1 cellular context compared by ENCODE assay signal in the genomic region with DNA sequence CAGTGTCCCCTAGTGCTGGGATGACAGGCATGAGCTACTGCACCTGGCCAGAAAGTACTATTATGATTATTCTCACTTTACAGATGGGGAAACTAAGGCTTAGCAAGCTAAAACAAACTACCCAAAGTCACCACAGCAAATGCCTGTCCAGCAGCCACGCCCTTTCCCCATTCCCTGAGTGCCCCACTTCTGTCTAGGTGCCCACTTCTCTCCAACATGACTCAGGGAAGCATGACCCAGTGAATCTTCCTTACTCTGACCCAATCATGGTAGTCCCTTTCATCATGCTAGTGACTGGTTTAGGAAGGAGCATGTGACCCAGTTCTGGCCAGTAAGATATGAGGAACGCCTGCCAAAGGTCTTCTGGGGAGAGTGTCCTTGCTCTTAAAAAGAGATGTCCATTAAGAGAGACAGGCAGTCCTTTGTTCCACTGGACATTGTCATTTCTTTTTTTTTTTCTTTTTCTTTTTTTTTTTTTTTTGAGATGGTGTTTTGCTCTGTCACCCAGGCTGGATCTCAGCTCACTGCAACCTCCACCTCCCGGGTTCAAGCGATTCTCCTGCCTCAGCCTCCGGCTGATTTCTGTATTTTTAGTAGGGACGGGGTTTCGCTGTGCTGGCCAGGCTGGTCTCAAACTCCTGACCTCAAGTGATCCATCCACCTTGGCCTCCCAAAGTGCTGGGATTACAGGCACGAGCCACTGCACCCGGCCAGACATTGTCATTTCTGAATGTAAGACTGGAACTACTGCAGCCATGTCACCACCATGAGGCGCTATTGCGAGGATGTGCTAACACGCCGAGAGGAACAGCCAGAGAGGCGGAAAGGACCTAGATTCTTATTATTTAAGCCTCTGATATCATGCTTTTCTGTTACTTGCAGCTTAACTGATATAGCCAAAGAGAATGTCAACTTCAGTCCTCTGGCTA.
TF ChIP-seq lines count a peak whose summit lies in the region.

No MANE protein-coding gene starts in this region.

TF ChIP-seq in GM23338, 12 proteins besides CTCF, POLR2A, EP300 and RAD21 (continued from another document):
- TF ChIP-seq, protein P1, sequence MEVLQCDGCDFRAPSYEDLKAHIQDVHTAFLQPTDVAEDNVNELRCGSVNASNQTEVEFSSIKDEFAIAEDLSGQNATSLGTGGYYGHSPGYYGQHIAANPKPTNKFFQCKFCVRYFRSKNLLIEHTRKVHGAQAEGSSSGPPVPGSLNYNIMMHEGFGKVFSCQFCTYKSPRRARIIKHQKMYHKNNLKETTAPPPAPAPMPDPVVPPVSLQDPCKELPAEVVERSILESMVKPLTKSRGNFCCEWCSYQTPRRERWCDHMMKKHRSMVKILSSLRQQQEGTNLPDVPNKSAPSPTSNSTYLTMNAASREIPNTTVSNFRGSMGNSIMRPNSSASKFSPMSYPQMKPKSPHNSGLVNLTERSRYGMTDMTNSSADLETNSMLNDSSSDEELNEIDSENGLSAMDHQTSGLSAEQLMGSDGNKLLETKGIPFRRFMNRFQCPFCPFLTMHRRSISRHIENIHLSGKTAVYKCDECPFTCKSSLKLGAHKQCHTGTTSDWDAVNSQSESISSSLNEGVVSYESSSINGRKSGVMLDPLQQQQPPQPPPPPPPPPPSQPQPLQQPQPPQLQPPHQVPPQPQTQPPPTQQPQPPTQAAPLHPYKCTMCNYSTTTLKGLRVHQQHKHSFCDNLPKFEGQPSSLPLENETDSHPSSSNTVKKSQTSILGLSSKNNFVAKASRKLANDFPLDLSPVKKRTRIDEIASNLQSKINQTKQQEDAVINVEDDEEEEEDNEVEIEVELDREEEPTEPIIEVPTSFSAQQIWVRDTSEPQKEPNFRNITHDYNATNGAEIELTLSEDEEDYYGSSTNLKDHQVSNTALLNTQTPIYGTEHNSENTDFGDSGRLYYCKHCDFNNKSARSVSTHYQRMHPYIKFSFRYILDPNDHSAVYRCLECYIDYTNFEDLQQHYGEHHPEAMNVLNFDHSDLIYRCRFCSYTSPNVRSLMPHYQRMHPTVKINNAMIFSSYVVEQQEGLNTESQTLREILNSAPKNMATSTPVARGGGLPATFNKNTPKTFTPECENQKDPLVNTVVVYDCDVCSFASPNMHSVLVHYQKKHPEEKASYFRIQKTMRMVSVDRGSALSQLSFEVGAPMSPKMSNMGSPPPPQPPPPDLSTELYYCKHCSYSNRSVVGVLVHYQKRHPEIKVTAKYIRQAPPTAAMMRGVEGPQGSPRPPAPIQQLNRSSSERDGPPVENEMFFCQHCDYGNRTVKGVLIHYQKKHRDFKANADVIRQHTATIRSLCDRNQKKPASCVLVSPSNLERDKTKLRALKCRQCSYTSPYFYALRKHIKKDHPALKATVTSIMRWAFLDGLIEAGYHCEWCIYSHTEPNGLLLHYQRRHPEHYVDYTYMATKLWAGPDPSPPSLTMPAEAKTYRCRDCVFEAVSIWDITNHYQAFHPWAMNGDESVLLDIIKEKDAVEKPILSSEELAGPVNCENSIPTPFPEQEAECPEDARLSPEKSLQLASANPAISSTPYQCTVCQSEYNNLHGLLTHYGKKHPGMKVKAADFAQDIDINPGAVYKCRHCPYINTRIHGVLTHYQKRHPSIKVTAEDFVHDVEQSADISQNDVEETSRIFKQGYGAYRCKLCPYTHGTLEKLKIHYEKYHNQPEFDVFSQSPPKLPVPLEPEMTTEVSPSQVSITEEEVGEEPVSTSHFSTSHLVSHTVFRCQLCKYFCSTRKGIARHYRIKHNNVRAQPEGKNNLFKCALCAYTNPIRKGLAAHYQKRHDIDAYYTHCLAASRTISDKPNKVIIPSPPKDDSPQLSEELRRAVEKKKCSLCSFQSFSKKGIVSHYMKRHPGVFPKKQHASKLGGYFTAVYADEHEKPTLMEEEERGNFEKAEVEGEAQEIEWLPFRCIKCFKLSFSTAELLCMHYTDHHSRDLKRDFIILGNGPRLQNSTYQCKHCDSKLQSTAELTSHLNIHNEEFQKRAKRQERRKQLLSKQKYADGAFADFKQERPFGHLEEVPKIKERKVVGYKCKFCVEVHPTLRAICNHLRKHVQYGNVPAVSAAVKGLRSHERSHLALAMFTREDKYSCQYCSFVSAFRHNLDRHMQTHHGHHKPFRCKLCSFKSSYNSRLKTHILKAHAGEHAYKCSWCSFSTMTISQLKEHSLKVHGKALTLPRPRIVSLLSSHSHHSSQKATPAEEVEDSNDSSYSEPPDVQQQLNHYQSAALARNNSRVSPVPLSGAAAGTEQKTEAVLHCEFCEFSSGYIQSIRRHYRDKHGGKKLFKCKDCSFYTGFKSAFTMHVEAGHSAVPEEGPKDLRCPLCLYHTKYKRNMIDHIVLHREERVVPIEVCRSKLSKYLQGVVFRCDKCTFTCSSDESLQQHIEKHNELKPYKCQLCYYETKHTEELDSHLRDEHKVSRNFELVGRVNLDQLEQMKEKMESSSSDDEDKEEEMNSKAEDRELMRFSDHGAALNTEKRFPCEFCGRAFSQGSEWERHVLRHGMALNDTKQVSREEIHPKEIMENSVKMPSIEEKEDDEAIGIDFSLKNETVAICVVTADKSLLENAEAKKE (CRISPR knock-in tag; IDR thresholded peaks at IDR 0.05): no peak
- TF ChIP-seq ZNF114 (CRISPR knock-in tag; IDR thresholded peaks at IDR 0.05) (no peak), ZNF331 (CRISPR knock-in tag; IDR thresholded peaks at IDR 0.05; ENCODE audit: low read depth) (no peak), POLR2AphosphoS5 (IDR thresholded peaks at IDR 0.05; ENCODE audit: low read depth) (no peak), NANOG (IDR thresholded peaks at IDR 0.05; ENCODE audit: borderline replicate concordance) (no peak), CREB1 (CRISPR knock-in tag; IDR thresholded peaks at IDR 0.05; ENCODE audit: low read depth) (no peak), JUNB (IDR thresholded peaks at IDR 0.05; ENCODE audit: unreplicated experiment) (no peak), EZH2phosphoT487 (IDR thresholded peaks at IDR 0.05; ENCODE audit: unreplicated experiment) (no peak), EZH2 (IDR thresholded peaks at IDR 0.05; ENCODE audit: low read depth, unreplicated experiment) (no peak)
- TF ChIP-seq, protein P2, sequence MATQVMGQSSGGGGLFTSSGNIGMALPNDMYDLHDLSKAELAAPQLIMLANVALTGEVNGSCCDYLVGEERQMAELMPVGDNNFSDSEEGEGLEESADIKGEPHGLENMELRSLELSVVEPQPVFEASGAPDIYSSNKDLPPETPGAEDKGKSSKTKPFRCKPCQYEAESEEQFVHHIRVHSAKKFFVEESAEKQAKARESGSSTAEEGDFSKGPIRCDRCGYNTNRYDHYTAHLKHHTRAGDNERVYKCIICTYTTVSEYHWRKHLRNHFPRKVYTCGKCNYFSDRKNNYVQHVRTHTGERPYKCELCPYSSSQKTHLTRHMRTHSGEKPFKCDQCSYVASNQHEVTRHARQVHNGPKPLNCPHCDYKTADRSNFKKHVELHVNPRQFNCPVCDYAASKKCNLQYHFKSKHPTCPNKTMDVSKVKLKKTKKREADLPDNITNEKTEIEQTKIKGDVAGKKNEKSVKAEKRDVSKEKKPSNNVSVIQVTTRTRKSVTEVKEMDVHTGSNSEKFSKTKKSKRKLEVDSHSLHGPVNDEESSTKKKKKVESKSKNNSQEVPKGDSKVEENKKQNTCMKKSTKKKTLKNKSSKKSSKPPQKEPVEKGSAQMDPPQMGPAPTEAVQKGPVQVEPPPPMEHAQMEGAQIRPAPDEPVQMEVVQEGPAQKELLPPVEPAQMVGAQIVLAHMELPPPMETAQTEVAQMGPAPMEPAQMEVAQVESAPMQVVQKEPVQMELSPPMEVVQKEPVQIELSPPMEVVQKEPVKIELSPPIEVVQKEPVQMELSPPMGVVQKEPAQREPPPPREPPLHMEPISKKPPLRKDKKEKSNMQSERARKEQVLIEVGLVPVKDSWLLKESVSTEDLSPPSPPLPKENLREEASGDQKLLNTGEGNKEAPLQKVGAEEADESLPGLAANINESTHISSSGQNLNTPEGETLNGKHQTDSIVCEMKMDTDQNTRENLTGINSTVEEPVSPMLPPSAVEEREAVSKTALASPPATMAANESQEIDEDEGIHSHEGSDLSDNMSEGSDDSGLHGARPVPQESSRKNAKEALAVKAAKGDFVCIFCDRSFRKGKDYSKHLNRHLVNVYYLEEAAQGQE (IDR thresholded peaks at IDR 0.05; ENCODE audit: unreplicated experiment): no peak
TF ChIP-seq in GM23338: peak in this region for 0.
